12 cellular contexts compared by ENCODE assay signal in the genomic region with DNA sequence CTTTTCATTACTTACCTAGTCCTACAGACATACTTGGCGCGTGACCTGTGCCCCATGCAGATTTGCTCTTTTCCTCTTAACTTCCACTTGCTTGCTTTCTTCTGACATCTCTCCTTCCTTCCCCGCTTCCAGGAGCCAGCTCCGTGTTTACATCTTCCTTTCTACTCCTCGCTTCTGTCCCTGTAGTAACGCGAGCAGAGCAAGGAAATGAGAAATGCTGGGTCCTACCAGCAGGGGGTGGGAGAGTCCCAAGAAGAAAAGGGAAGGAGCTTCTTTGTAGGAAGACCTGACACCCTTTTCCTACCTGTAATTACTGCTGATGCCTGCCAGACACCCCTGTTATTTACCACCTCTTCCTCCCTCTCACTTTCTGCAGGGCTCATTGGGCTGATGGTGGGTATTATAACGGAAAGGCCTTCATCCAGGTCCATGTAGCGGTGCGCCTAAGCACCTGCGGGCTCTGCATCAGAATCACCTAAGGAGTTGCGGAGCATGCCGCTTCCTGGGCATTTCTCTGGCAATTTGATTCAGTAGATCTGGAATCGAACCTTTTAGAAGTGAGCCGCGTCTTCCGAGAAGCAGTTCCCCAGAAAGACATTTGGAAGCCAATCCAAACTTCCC. TPM values are rescaled to one million over a fixed set of nuclear protein-coding genes. Genes with fewer than 3 reads are reported as not detected.
DNase-seq lines count a peak whose midpoint lies in the region; ATAC-seq and TF ChIP-seq lines count a peak whose summit lies in the region.
"Had no signal": no experiment of that assay in that cellular context is flagged by ENCODE, and none has a peak within 500 bp of the region (broad histone marks: within the 10 kb centered on the region; RNA-seq: fewer than 3 reads in every experiment).

No MANE protein-coding gene starts in this region.

- H2AK5ac ChIP-seq in neuronal stem cell (ENCODE audit: low read depth, low read length) = no peak overlapping the region

- DNase-seq in DMS53 (lab: John Stamatoyannopoulos, UW) (peak; percentile 40), DMS53 treated with DMSO at 0.1 percent for 48 hours (lab: John Stamatoyannopoulos, UW; ENCODE audit: unreplicated experiment) (no peak), NB4 (ENCODE audit: low read depth) (peak; percentile 25), endothelial cell (ENCODE audit: low spot score) (peak; percentile 60), neuronal stem cell (ENCODE audit: low spot score) (peak; percentile 31), 8988T (no peak), upper lobe of left lung (no peak), superior temporal gyrus (ENCODE audit: extremely low spot score) (no peak)
- DNase-seq: activated CD4-positive, alpha-beta T cell treated with anti-CD3 and anti-CD28 coated beads for 4 hours; activated naive CD8-positive, alpha-beta T cell treated with anti-CD3 and anti-CD28 coated beads, Interleukin-2, amount 10 ng/mL, durations not matched to agents 7 days and 5 days; stimulated activated CD4-positive, alpha-beta T cell treated with anti-CD3 and anti-CD28 coated beads, Interleukin-4, amount 100 ng/mL, for 1 hour had no signal

- H3K4me2 ChIP-seq in neuronal stem cell (ENCODE audit: insufficient read depth, low read length, poor library complexity, severe bottlenecking) = no peak overlapping the region

- H3K4me1 ChIP-seq in neuronal stem cell (ENCODE audit: control insufficient read depth in 2 of 2, insufficient read depth in 1 of 2, low read depth in 1 of 2, low read length in 2 of 2) (no peaks in the 10 kb centered on the region), upper lobe of left lung (no peaks in the 10 kb centered on the region)

- H3K27me3 Mint-ChIP-seq in endothelial cell (ENCODE audit: unreplicated experiment) = no peaks in the 10 kb centered on the region
- H3K27me3 Mint-ChIP-seq: activated naive CD8-positive, alpha-beta T cell treated with anti-CD3 and anti-CD28 coated beads, Interleukin-2, amount 10 ng/mL, durations not matched to agents 7 days and 5 days had no signal

- no peak overlapping the region for H3K14ac ChIP-seq in neuronal stem cell (ENCODE audit: low read length)

- H3K27ac ChIP-seq in neuronal stem cell (replicated peaks; ENCODE audit: low read length) (no peak overlapping the region), upper lobe of left lung (no peak overlapping the region)

- H3K9me3 ChIP-seq in neuronal stem cell (replicated peaks in 1 of 2; ENCODE audit: control insufficient read depth in 2 of 2, insufficient read depth in 1 of 2, low read depth in 1 of 2, low read length in 2 of 2) (no peaks in the 10 kb centered on the region), upper lobe of left lung (no peaks in the 10 kb centered on the region)

- H3K79me1 ChIP-seq in neuronal stem cell (ENCODE audit: low read depth, low read length) = no peaks in the 10 kb centered on the region

- no peak overlapping the region for H3K4me3 Mint-ChIP-seq in endothelial cell (ENCODE audit: unreplicated experiment)
- H3K4me3 Mint-ChIP-seq: activated naive CD8-positive, alpha-beta T cell treated with anti-CD3 and anti-CD28 coated beads, Interleukin-2, amount 10 ng/mL, durations not matched to agents 7 days and 5 days; nephron had no signal

- no peak for ATAC-seq in upper lobe of left lung (ENCODE audit: low FRiP score in 2 of 2)

- TF ChIP-seq CTCF in NB4 (IDR thresholded peaks at IDR 0.05; ENCODE audit: low read depth, low read length) (peak; percentile 48), endothelial cell (IDR thresholded peaks at IDR 0.05; ENCODE audit: unreplicated experiment) (peak; percentile 76), upper lobe of left lung (IDR thresholded peaks at IDR 0.05) (no peak)

- no peak overlapping the region for H3K4ac ChIP-seq in neuronal stem cell (ENCODE audit: low read length)

- H3K18ac ChIP-seq in neuronal stem cell (ENCODE audit: low read length) = no peak overlapping the region

- H3K23ac ChIP-seq in neuronal stem cell (ENCODE audit: low read depth, low read length, poor library complexity) = no peak overlapping the region

- no peaks in the 10 kb centered on the region for H3K9me3 Mint-ChIP-seq in endothelial cell (ENCODE audit: unreplicated experiment)
- H3K9me3 Mint-ChIP-seq: activated naive CD8-positive, alpha-beta T cell treated with anti-CD3 and anti-CD28 coated beads, Interleukin-2, amount 10 ng/mL, durations not matched to agents 7 days and 5 days; nephron had no signal

- H2BK5ac ChIP-seq in neuronal stem cell (ENCODE audit: low read length) = no peak overlapping the region

- H2BK120ac ChIP-seq in neuronal stem cell (ENCODE audit: low read depth, low read length) = no peak overlapping the region

- no peaks in the 10 kb centered on the region for H3K36me3 ChIP-seq in neuronal stem cell (replicated peaks in 1 of 2; ENCODE audit: control insufficient read depth in 2 of 2, insufficient read depth in 2 of 2, low read length in 2 of 2)
- H3K36me3 ChIP-seq in upper lobe of left lung = no peaks in the 10 kb centered on the region

- H3K4me1 Mint-ChIP-seq in endothelial cell (ENCODE audit: unreplicated experiment) = no peaks in the 10 kb centered on the region
- H3K4me1 Mint-ChIP-seq: activated naive CD8-positive, alpha-beta T cell treated with anti-CD3 and anti-CD28 coated beads, Interleukin-2, amount 10 ng/mL, durations not matched to agents 7 days and 5 days had no signal

- no peak overlapping the region for H2BK12ac ChIP-seq in neuronal stem cell (ENCODE audit: low read length)

- H2BK15ac ChIP-seq in neuronal stem cell (ENCODE audit: low read length) = no peak overlapping the region

- TF ChIP-seq POLR2A in NB4 (IDR thresholded peaks at IDR 0.05; ENCODE audit: extremely low read depth, insufficient read length) (no peak), upper lobe of left lung (IDR thresholded peaks at IDR 0.05) (no peak)

- H2AFZ ChIP-seq in neuronal stem cell (ENCODE audit: low read length) = no peak overlapping the region

- no CpG with 5 or more reads among the region's 17 CpGs for WGBS in neuronal stem cell (ENCODE audit: extremely low coverage in 2 of 2, insufficient read length in 2 of 2, insufficient replicate concordance in 1 of 2), 2 donors
- 76 to 82% methylated on average over 17 of the region's 17 CpGs for WGBS in upper lobe of left lung, 2 donors

- no peak overlapping the region for H3K4me3 ChIP-seq in NB4 (ENCODE audit: low read depth, low read length)
- no peak overlapping the region for H3K4me3 ChIP-seq in neuronal stem cell (ENCODE audit: low read length in 2 of 2)
- no peak overlapping the region for H3K4me3 ChIP-seq in upper lobe of left lung

- no peak overlapping the region for H4K8ac ChIP-seq in neuronal stem cell (ENCODE audit: low read depth, low read length)

- H3K27ac Mint-ChIP-seq in endothelial cell (ENCODE audit: unreplicated experiment) = no peak overlapping the region
- H3K27ac Mint-ChIP-seq: activated naive CD8-positive, alpha-beta T cell treated with anti-CD3 and anti-CD28 coated beads, Interleukin-2, amount 10 ng/mL, durations not matched to agents 7 days and 5 days; nephron had no signal

- H3K27me3 ChIP-seq in neuronal stem cell (ENCODE audit: control insufficient read depth in 3 of 3, insufficient read depth in 3 of 3, low read depth in 1 of 3, low read length in 3 of 3) (no peaks in the 10 kb centered on the region), upper lobe of left lung (no peaks in the 10 kb centered on the region)

- no peak overlapping the region for H4K91ac ChIP-seq in neuronal stem cell (ENCODE audit: low read depth, low read length, poor library complexity)

- H3K36me3 Mint-ChIP-seq in endothelial cell (ENCODE audit: low read depth, unreplicated experiment) = no peaks in the 10 kb centered on the region
- H3K36me3 Mint-ChIP-seq: activated naive CD8-positive, alpha-beta T cell treated with anti-CD3 and anti-CD28 coated beads, Interleukin-2, amount 10 ng/mL, durations not matched to agents 7 days and 5 days had no signal

- H3K9ac ChIP-seq in neuronal stem cell (ENCODE audit: low read depth, low read length, poor library complexity) = no peak overlapping the region

- TF ChIP-seq EP300 in upper lobe of left lung (IDR thresholded peaks at IDR 0.05) = no peak

RNA-seq across cellular contexts. Expression of gene TENM2, which starts 51.8 kb away (rescaled TPM):
- total RNA-seq in endothelial cell (ENCODE audit: unreplicated experiment) = 0.44 TPM
- polyA plus RNA-seq in neuronal stem cell (2013, experiment 1 of 2) = 0.77 TPM
- 0.87 TPM for polyA plus RNA-seq in neuronal stem cell (2013, experiment 2 of 2)
- total RNA-seq in upper lobe of left lung = 1 to 10 TPM in 1 of 6 donors, under 1 TPM in 4, not detected in 1; 0.10 to 1.4 (median 0.52) TPM
- total RNA-seq: activated naive CD8-positive, alpha-beta T cell treated with anti-CD3 and anti-CD28 coated beads, Interleukin-2, amount 10 ng/mL, durations not matched to agents 7 days and 5 days had no signal

Comparison
In these comparisons a context has a peak if more than half of its experiments do, and no peak if none do; other contexts are left out.
1. DNase-seq: peak in DMS53 (single experiment), NB4 (single experiment), endothelial cell (single experiment) and neuronal stem cell (single experiment); none in DMS53 treated with DMSO at 0.1 percent for 48 hours (single experiment), 8988T (single experiment), upper lobe of left lung (0 of 2) and superior temporal gyrus (single experiment).
2. CTCF ChIP-seq: peak in NB4 (single experiment) and endothelial cell (single experiment); none in upper lobe of left lung (0 of 6).